ENCODE assay signal across 8 cellular contexts in the genomic region with DNA sequence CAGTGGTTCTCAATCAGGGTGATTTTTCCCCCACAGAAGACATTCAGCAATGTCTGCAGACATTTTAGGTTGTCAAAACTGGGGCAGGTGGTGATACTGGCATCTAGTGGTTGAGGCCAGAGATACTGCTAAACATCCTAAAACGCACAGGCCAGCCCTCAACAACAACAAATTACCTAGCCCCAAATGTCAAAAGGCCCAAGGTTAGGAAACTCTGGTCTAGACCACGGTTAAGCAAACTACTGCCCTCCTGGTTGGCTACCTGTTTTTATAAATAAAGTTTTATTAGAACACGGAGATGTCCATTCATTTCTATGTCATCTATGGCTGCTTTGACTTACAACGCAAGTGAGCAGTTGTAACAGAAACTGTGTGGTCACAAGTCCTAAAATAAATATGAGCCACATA.
DNase-seq lines count a peak whose midpoint lies in the region; ATAC-seq and TF ChIP-seq lines count a peak whose summit lies in the region.

No MANE protein-coding gene starts in this region.

- H3K4me3 ChIP-seq in MG63 (no peak overlapping the region), left lung (no peak overlapping the region)

- 0 out of 7 replicates have a peak overlapping the region, but pooled peaks of 1 of the 3 experiments have one; percentile 46 for H3K27ac Mint-ChIP-seq in H9

- H4K91ac ChIP-seq in H9 (ENCODE audit: insufficient read length, low read depth, low read length) = no peak overlapping the region

- no CpG with 5 or more reads among the region's 4 CpGs for WGBS in H9 (ENCODE audit: extremely low coverage, insufficient read length, low lambda C conversion rate)

- H2BK15ac ChIP-seq in H9 (ENCODE audit: low read depth, low read length) = no peak overlapping the region

- no peak overlapping the region for H3K4me2 ChIP-seq in H9 (ENCODE audit: insufficient read depth, insufficient read length, low read length)

- DNase-seq in H9 (peak; percentile 61), MG63 (peak; percentile 9), UCSD-AML1 (lab: John Stamatoyannopoulos, UW; ENCODE audit: unreplicated experiment) (peak; percentile 34), T47D (ENCODE audit: low read depth in 1 of 2, low spot score in 1 of 2) (peak; percentile 38 to 80), left lung (no peak), HuH-7 (ENCODE audit: low spot score) (no peak)
- peak; percentile 26 to 40 for DNase-seq in stimulated activated CD8-positive, alpha-beta memory T cell treated with anti-CD3 and anti-CD28 coated beads, Interleukin-4, amount 100 ng/mL, for 1 hour (ENCODE audit: low read depth in 2 of 2, low spot score in 1 of 2)

- H2AK5ac ChIP-seq in H9 (ENCODE audit: insufficient read length, low read length) = no peak overlapping the region

- H2BK20ac ChIP-seq in H9 (ENCODE audit: low read depth, low read length, poor library complexity, severe bottlenecking) = no peak overlapping the region

- in situ Hi-C loops in T47D (cut with HindIII; ENCODE audit: low pct_unique_long_range_greater_than_20kb, low sequenced_read_pairs) = no loop called here

- peak; percentile 80 for TF ChIP-seq CTCF in GM12872 (IDR thresholded peaks at IDR 0.05; ENCODE audit: insufficient read depth, low read depth, low read length)
- peak; percentile 85 for TF ChIP-seq CTCF in H9 (conservative IDR thresholded peaks at IDR 0.05)
- peak; percentile 30 to 32 for TF ChIP-seq CTCF in left lung (IDR thresholded peaks at IDR 0.05)

- H3K4me3 Mint-ChIP-seq in H9 = no peak overlapping the region

- H3K4me1 Mint-ChIP-seq in H9 = peaks cover 17 to 25% of the 10 kb centered on the region in 2 experiments

- H3K9ac ChIP-seq in H9 (ENCODE audit: extremely low read depth, insufficient read length, low read length) = no peak overlapping the region

- H3K18ac ChIP-seq in H9 (ENCODE audit: insufficient read length, low read depth, low read length) = no peak overlapping the region

- H3K23me2 ChIP-seq in H9 (ENCODE audit: insufficient read length, low read depth, low read length, poor library complexity, severe bottlenecking) = no peaks in the 10 kb centered on the region

- no peaks in the 10 kb centered on the region for H3K79me2 ChIP-seq in H9 (ENCODE audit: insufficient read depth, low read length)

- H2BK5ac ChIP-seq in H9 (ENCODE audit: insufficient read length, low read length) = no peak overlapping the region

- no peak overlapping the region for H4K8ac ChIP-seq in H9 (replicated peaks; ENCODE audit: insufficient read length, low read depth, low read length)

- H3K27me3 ChIP-seq in H9 (ENCODE audit: insufficient read depth, low read length) = no peaks in the 10 kb centered on the region
- H3K27me3 ChIP-seq in MG63 = no peaks in the 10 kb centered on the region
- H3K27me3 ChIP-seq in left lung = no peaks in the 10 kb centered on the region

- H3K4me1 ChIP-seq in H9 (ENCODE audit: insufficient read depth, low read length) = peaks cover 4% of the 10 kb centered on the region; the same call in 1 of the 2 replicates
- peaks cover 0 to 5% of the 10 kb centered on the region in 2 donors for H3K4me1 ChIP-seq in left lung

- H2AFZ ChIP-seq in H9 (ENCODE audit: low read length) = no peak overlapping the region

- no peaks in the 10 kb centered on the region for H4K20me1 ChIP-seq in H9 (ENCODE audit: control insufficient read depth, insufficient read depth, insufficient read length)

- no peaks in the 10 kb centered on the region; a peak in 2 of 5 replicates for H3K9me3 Mint-ChIP-seq in H9

- H3K27ac ChIP-seq in H9 (ENCODE audit: insufficient read length, low read depth, low read length) = no peak overlapping the region
- H3K27ac ChIP-seq in left lung = no peak overlapping the region

- no peaks in the 10 kb centered on the region for H3K36me3 ChIP-seq in MG63
- H3K36me3 ChIP-seq in left lung = no peaks in the 10 kb centered on the region

- intact Hi-C loops in left lung (cut with DNase I) = loop anchor here in 1 of 2 donors (5.0 kb wide), 1 partner anchor 726 kb away; no protein-coding TSS in a partner anchor

- H2BK12ac ChIP-seq in H9 (ENCODE audit: insufficient read length, low read depth, low read length) = no peak overlapping the region

- no peak overlapping the region for H4K5ac ChIP-seq in H9 (ENCODE audit: insufficient read length, low read depth, low read length)

- H3K23ac ChIP-seq in H9 (ENCODE audit: insufficient read length, low read depth, low read length) = no peak overlapping the region

- H3K79me1 ChIP-seq in H9 (ENCODE audit: insufficient read depth, low read depth, low read length, poor library complexity, severe bottlenecking) = no peaks in the 10 kb centered on the region

- no peak overlapping the region for H3T11ph ChIP-seq in H9 (ENCODE audit: low read length)

- H3K4ac ChIP-seq in H9 (ENCODE audit: low read depth, low read length) = no peak overlapping the region

- H3K14ac ChIP-seq in H9 (ENCODE audit: insufficient read depth, low read length) = no peak overlapping the region

- H3K27me3 Mint-ChIP-seq in H9 (ENCODE audit: low read depth) = peaks cover 5% of the 10 kb centered on the region

- peaks cover 0 to 5% (median 0%) of the 10 kb centered on the region in 3 experiments; a peak in 1 of 7 replicates for H3K36me3 Mint-ChIP-seq in H9 (ENCODE audit: insufficient read depth in 1 of 3, low read depth in 3 of 3)

- H3K9me3 ChIP-seq in H9 (ENCODE audit: control insufficient read depth, low read depth, low read length) (no peaks in the 10 kb centered on the region), MG63 (no peaks in the 10 kb centered on the region), left lung (no peaks in the 10 kb centered on the region)

- ATAC-seq in left lung = peak; percentile 68

- no peak overlapping the region for H2BK120ac ChIP-seq in H9 (ENCODE audit: low read depth, low read length, poor library complexity, severe bottlenecking)

- H3K56ac ChIP-seq in H9 (ENCODE audit: insufficient read length, low read depth, low read length) = no peak overlapping the region

Comparison
In these comparisons a context has a peak if more than half of its experiments do, and no peak if none do; other contexts are left out.
1. CTCF ChIP-seq: peak in every context shown above with its lines; median percentile 85 in H9; 80 in GM12872; 31 in left lung.
2. DNase-seq: peak in H9 (single experiment), MG63 (single experiment), UCSD-AML1 (single experiment), T47D (2 of 2) and stimulated activated CD8-positive, alpha-beta memory T cell treated with anti-CD3 and anti-CD28 coated beads, Interleukin-4, amount 100 ng/mL, for 1 hour (2 of 2); none in left lung (0 of 2) and HuH-7 (single experiment).